21 cellular contexts compared by ENCODE assay signal in the genomic region with DNA sequence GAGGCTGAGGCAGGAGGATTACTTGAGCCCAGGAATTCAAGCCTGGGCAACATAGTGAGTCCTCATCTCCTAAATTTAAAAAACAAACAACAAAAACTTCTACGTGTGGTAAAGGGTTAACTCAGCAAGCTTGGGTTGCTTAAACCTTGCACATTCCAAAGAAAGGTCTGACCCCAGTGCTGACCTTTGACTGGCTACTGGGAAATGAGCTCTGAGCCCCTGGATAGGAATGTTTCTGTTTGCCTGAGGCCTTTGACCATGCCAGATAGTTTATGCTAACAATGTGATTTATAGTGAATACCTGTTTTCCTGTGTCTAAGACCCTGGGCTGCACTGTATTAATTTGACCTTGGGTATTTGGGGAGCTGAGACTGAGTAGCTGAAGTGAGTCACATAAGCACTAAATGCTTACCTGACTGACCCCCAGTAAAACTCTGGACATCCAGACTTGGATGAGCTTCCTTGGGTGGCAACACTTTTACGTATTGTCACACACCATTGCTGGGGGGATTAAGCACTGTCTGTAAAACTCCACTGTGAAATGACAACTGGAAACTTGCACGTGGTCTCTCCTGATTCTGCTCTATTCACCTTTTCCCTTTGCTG. TPM values are rescaled to one million over a fixed set of nuclear protein-coding genes. Genes with fewer than 3 reads are reported as not detected.
DNase-seq lines count a peak whose midpoint lies in the region; ATAC-seq and TF ChIP-seq lines count a peak whose summit lies in the region.
"Had no signal": no experiment of that assay in that cellular context is flagged by ENCODE, and none has a peak within 500 bp of the region (broad histone marks: within the 10 kb centered on the region; RNA-seq: fewer than 3 reads in every experiment).

No MANE protein-coding gene starts in this region.

- ATAC-seq in left ventricle myocardium superior (no peak), GM19395 (IDR thresholded peaks at IDR 0.05; ENCODE audit: unreplicated experiment) (no peak), GM19328 (IDR thresholded peaks at IDR 0.05; ENCODE audit: unreplicated experiment) (no peak)
- ATAC-seq: activated CD8-positive, alpha-beta memory T cell treated with anti-CD3 and anti-CD28 coated beads, Interleukin-2, amount 10 ng/mL, durations not matched to agents 7 days and 5 days; right cardiac atrium had no signal

- H3K36me3 Mint-ChIP-seq in glutamatergic neuron (ENCODE audit: unreplicated experiment), result no peaks in the 10 kb centered on the region

- H3K4me3 ChIP-seq in cardiac muscle cell, result no peak overlapping the region
- H3K4me3 ChIP-seq: BLaER1, SK-N-MC, upper lobe of left lung had no signal

- H3K27ac Mint-ChIP-seq in glutamatergic neuron (ENCODE audit: unreplicated experiment), result no peak overlapping the region
- H3K27ac Mint-ChIP-seq: activated CD8-positive, alpha-beta memory T cell treated with anti-CD3 and anti-CD28 coated beads, Interleukin-2, amount 10 ng/mL, durations not matched to agents 7 days and 5 days; dendritic cell treated with granulocyte-macrophage colony-stimulating factor and Interleukin-4, amounts not matched to agents 40 ng/mL and 50 ng/mL, for 4 days had no signal

- no peak for DNase-seq in cardiac muscle cell (ENCODE audit: low read depth in 1 of 2, low spot score in 1 of 2)
- DNase-seq in left ventricle myocardium superior, result no peak
- peak; percentile 57 for DNase-seq in amniotic epithelial cell (ENCODE audit: low read depth)
- peak; percentile 76 for DNase-seq in left kidney (ENCODE audit: low read depth, low spot score)
- DNase-seq in activated naive CD4-positive, alpha-beta T cell treated with Interleukin-2 at 50 U/mL for 16 hours, result no peak
- no peak for DNase-seq in glutamatergic neuron
- DNase-seq: 8988T; activated CD8-positive, alpha-beta memory T cell treated with anti-CD3 and anti-CD28 coated beads, Interleukin-2, amount 10 ng/mL, durations not matched to agents 7 days and 5 days; activated effector memory CD4-positive, alpha-beta T cell treated with anti-CD3 and anti-CD28 coated beads, Interleukin-2, amount 50 U/mL, for 16 hours; NCI-H1092 treated with DMSO at 0.1 percent for 48 hours; NCI-H526 treated with DMSO at 0.1 percent for 48 hours; right cardiac atrium; stimulated activated naive CD4-positive, alpha-beta T cell; T1000; upper lobe of left lung had no signal

- intact Hi-C loops in left ventricle myocardium superior (cut with micrococcal nuclease), result no loop called here

- peak overlapping the region; percentile 88 for H3K27ac ChIP-seq in cardiac muscle cell
- H3K27ac ChIP-seq: BLaER1, neutrophil, SK-N-MC, upper lobe of left lung had no signal

- peaks cover 4% of the 10 kb centered on the region for H3K4me1 Mint-ChIP-seq in glutamatergic neuron (ENCODE audit: low read depth, unreplicated experiment)
- H3K4me1 Mint-ChIP-seq: activated CD8-positive, alpha-beta memory T cell treated with anti-CD3 and anti-CD28 coated beads, Interleukin-2, amount 10 ng/mL, durations not matched to agents 7 days and 5 days had no signal

- no peaks in the 10 kb centered on the region for H3K9me3 ChIP-seq in cardiac muscle cell (ENCODE audit: low read depth)
- H3K9me3 ChIP-seq: neutrophil, upper lobe of left lung had no signal

- H3K4me1 ChIP-seq in cardiac muscle cell (ENCODE audit: low read depth), result peaks cover 29% of the 10 kb centered on the region

- H3K27me3 Mint-ChIP-seq in glutamatergic neuron (ENCODE audit: unreplicated experiment), result no peaks in the 10 kb centered on the region
- H3K27me3 Mint-ChIP-seq: activated CD8-positive, alpha-beta memory T cell treated with anti-CD3 and anti-CD28 coated beads, Interleukin-2, amount 10 ng/mL, durations not matched to agents 7 days and 5 days; dendritic cell treated with granulocyte-macrophage colony-stimulating factor and Interleukin-4, amounts not matched to agents 40 ng/mL and 50 ng/mL, for 4 days had no signal

- H3K36me3 ChIP-seq in cardiac muscle cell, result peaks cover 9% of the 10 kb centered on the region

- no peak overlapping the region for H3K4me3 Mint-ChIP-seq in glutamatergic neuron (ENCODE audit: unreplicated experiment)
- H3K4me3 Mint-ChIP-seq: activated CD8-positive, alpha-beta memory T cell treated with anti-CD3 and anti-CD28 coated beads, Interleukin-2, amount 10 ng/mL, durations not matched to agents 7 days and 5 days; dendritic cell treated with granulocyte-macrophage colony-stimulating factor and Interleukin-4, amounts not matched to agents 40 ng/mL and 50 ng/mL, for 4 days had no signal

- TF ChIP-seq CTCF in cardiac muscle cell (IDR thresholded peaks at IDR 0.05; ENCODE audit: low read depth, low read length) (no peak), glutamatergic neuron (IDR thresholded peaks at IDR 0.05; ENCODE audit: partially characterized antibody, unreplicated experiment) (no peak)

- H3K9me3 Mint-ChIP-seq in glutamatergic neuron (ENCODE audit: unreplicated experiment), result no peaks in the 10 kb centered on the region
- H3K9me3 Mint-ChIP-seq: dendritic cell treated with granulocyte-macrophage colony-stimulating factor and Interleukin-4, amounts not matched to agents 40 ng/mL and 50 ng/mL, for 4 days had no signal

- no peaks in the 10 kb centered on the region for H3K27me3 ChIP-seq in cardiac muscle cell
- H3K27me3 ChIP-seq: BLaER1, neutrophil, upper lobe of left lung had no signal

RNA-seq across cellular contexts. Expression of a gene that starts 20.7 kb away (rescaled TPM):
- total RNA-seq in cardiac muscle cell (10.8 and 12.3 TPM in 2 replicates), left ventricle myocardium superior (34.7 TPM), glutamatergic neuron (ENCODE audit: unreplicated experiment) (17.1 TPM)
- 15.5 and 20.1 TPM in 2 replicates for polyA plus RNA-seq in cardiac muscle cell

Comparison
In these comparisons a context has a peak if more than half of its experiments do, and no peak if none do; other contexts are left out.
1. DNase-seq: peak in amniotic epithelial cell (single experiment) and left kidney (single experiment); none in cardiac muscle cell (0 of 2), left ventricle myocardium superior (single experiment), activated naive CD4-positive, alpha-beta T cell treated with Interleukin-2 at 50 U/mL for 16 hours (single experiment) and glutamatergic neuron (single experiment).